ENCODE assay signal across 16 cellular contexts in the genomic region with DNA sequence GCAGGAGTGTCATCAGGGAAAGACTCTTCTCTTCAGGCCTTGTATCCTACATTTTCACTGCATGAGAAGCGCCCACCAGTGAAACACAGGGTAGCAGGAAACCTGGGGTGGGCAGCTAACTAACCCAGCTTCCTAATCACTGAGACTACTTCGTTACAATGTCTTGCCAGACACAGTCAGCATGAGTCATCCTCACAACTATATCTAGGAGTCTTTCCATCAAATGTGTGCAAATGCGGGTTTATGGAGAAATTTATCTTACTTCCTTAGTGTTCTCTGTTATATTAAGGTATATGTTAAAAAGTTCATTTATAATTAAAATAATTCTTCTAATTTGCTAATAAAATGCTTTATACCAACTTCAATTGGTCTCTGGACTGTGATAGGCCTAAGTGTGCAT.
DNase-seq lines count a peak whose midpoint lies in the region; ATAC-seq and TF ChIP-seq lines count a peak whose summit lies in the region.
"Had no signal": no experiment of that assay in that cellular context is flagged by ENCODE, and none has a peak within 500 bp of the region (broad histone marks: within the 10 kb centered on the region; RNA-seq: fewer than 3 reads in every experiment).

No MANE protein-coding gene starts in this region.

- ATAC-seq in activated CD4-positive, alpha-beta T cell treated with anti-CD3 and anti-CD28 coated beads for 36 hours, result no peak
- ATAC-seq in GM21360 (IDR thresholded peaks at IDR 0.05; ENCODE audit: unreplicated experiment) (no peak), left lobe of liver (no peak), GM19328 (IDR thresholded peaks at IDR 0.05; ENCODE audit: unreplicated experiment) (no peak)
- ATAC-seq: esophagus mucosa; naive thymus-derived CD8-positive, alpha-beta T cell had no signal

- CTCF ChIA-PET in AG04450 (lab: Charles Lee), result interaction anchor here (0.6 kb wide), 1 partner anchor 167 kb away, joined by 3 read pairs; no protein-coding TSS in a partner anchor
- CTCF ChIA-PET in activated CD4-positive, alpha-beta T cell treated with anti-CD3 and anti-CD28 coated beads for 36 hours (lab: Charles Lee), result no interaction called here

- H3K27me3 ChIP-seq in AG04450 (ENCODE audit: control insufficient read depth, insufficient read depth, low read length) (no peaks in the 10 kb centered on the region), adipocyte (replicated peaks; ENCODE audit: control insufficient read depth, insufficient read depth, low read length) (no peaks in the 10 kb centered on the region)
- H3K27me3 ChIP-seq: cardiac muscle cell had no signal

- peak overlapping the region; percentile 13; the same call in 1 of the 2 replicates for H3K4me3 Mint-ChIP-seq in HFFc6
- H3K4me3 Mint-ChIP-seq in activated CD4-positive, alpha-beta T cell treated with anti-CD3 and anti-CD28 coated beads for 36 hours, result no peak overlapping the region
- H3K4me3 Mint-ChIP-seq: naive thymus-derived CD8-positive, alpha-beta T cell had no signal

- no peak overlapping the region for H3K27ac ChIP-seq in AG04450 (ENCODE audit: low read depth, low read length)
- H3K27ac ChIP-seq: cardiac muscle cell had no signal

- no peak overlapping the region for H3K9ac ChIP-seq in adipocyte (ENCODE audit: low read length)

- no peaks in the 10 kb centered on the region for H3K9me3 ChIP-seq in AG04450 (ENCODE audit: control insufficient read depth, insufficient read depth, low read length)
- no peaks in the 10 kb centered on the region for H3K9me3 ChIP-seq in adipocyte (ENCODE audit: control insufficient read depth, low read length)

- DNase-seq in AG04450 (ENCODE audit: low read depth, low spot score) (peak; percentile 10), HFFc6 (peak; percentile 58), adipocyte (ENCODE audit: low read depth) (peak; percentile 60), foreskin fibroblast (peak; percentile 62 to 79), left lobe of liver (ENCODE audit: low spot score) (no peak)
- DNase-seq in activated CD4-positive, alpha-beta T cell treated with anti-CD3 and anti-CD28 coated beads for 36 hours, result no peak
- DNase-seq: activated CD8-positive, alpha-beta memory T cell treated with anti-CD3 and anti-CD28 coated beads, Interleukin-2, amount 50 U/mL, for 48 hours; kidney glomerular epithelial cell; naive thymus-derived CD8-positive, alpha-beta T cell; NCI-H1930; OCI-M1; small intestine had no signal

- H3K36me3 Mint-ChIP-seq in HFFc6 (ENCODE audit: low read depth), result peaks cover 15% of the 10 kb centered on the region
- H3K36me3 Mint-ChIP-seq in activated CD4-positive, alpha-beta T cell treated with anti-CD3 and anti-CD28 coated beads for 36 hours (ENCODE audit: low read depth), result peaks cover 24% of the 10 kb centered on the region

- peak overlapping the region; percentile 80 for H3K27ac Mint-ChIP-seq in HFFc6
- no peak overlapping the region for H3K27ac Mint-ChIP-seq in activated CD4-positive, alpha-beta T cell treated with anti-CD3 and anti-CD28 coated beads for 36 hours

- no peaks in the 10 kb centered on the region for H3K9me3 Mint-ChIP-seq in HFFc6
- peaks cover 2% of the 10 kb centered on the region for H3K9me3 Mint-ChIP-seq in activated CD4-positive, alpha-beta T cell treated with anti-CD3 and anti-CD28 coated beads for 36 hours (ENCODE audit: low read depth)

- H3K36me3 ChIP-seq in adipocyte (ENCODE audit: control insufficient read depth, insufficient read depth, low read length, severe bottlenecking), result peaks cover 8% of the 10 kb centered on the region

- peaks cover 3% of the 10 kb centered on the region for H3K27me3 Mint-ChIP-seq in HFFc6 (ENCODE audit: insufficient read depth)
- no peaks in the 10 kb centered on the region for H3K27me3 Mint-ChIP-seq in activated CD4-positive, alpha-beta T cell treated with anti-CD3 and anti-CD28 coated beads for 36 hours
- H3K27me3 Mint-ChIP-seq: naive thymus-derived CD8-positive, alpha-beta T cell had no signal

- H3K4me1 Mint-ChIP-seq in HFFc6 (ENCODE audit: low read depth), result peaks cover 60% of the 10 kb centered on the region
- peaks cover 27% of the 10 kb centered on the region for H3K4me1 Mint-ChIP-seq in activated CD4-positive, alpha-beta T cell treated with anti-CD3 and anti-CD28 coated beads for 36 hours

- H3K4me1 ChIP-seq in adipocyte (ENCODE audit: control insufficient read depth, insufficient read depth, low read length), result peaks cover 18% of the 10 kb centered on the region

- H3K4me3 ChIP-seq in AG04450 (ENCODE audit: low read depth, low read length) (no peak overlapping the region), adipocyte (ENCODE audit: low read length) (no peak overlapping the region), foreskin fibroblast (ENCODE audit: low read depth in 1 of 2, low read length in 2 of 2) (no peak overlapping the region)
- H3K4me3 ChIP-seq: cardiac muscle cell had no signal

- TF ChIP-seq CTCF in AG04450 (IDR thresholded peaks at IDR 0.05; ENCODE audit: low read depth, low read length) (no peak), HFFc6 (IDR thresholded peaks at IDR 0.05) (no peak), foreskin fibroblast (IDR thresholded peaks at IDR 0.05; ENCODE audit: low read depth, low read length) (no peak)

- intact Hi-C loops in activated CD4-positive, alpha-beta T cell treated with anti-CD3 and anti-CD28 coated beads for 36 hours (cut with DNase I, micrococcal nuclease), result no loop called here

- POLR2A ChIA-PET in AG04450 (lab: Yijun Ruan, JAX), result interaction anchor here (0.6 kb wide), 1 partner anchor 25 kb away, joined by 16 read pairs; no protein-coding TSS in a partner anchor
- POLR2A ChIA-PET in activated CD4-positive, alpha-beta T cell treated with anti-CD3 and anti-CD28 coated beads for 36 hours (lab: Charles Lee), result no interaction called here

Comparison
In these comparisons a context has a peak if more than half of its experiments do, and no peak if none do; other contexts are left out.
1. DNase-seq: peak in AG04450 (single experiment), HFFc6 (single experiment), adipocyte (single experiment) and foreskin fibroblast (2 of 2); none in activated CD4-positive, alpha-beta T cell treated with anti-CD3 and anti-CD28 coated beads for 36 hours (single experiment) and left lobe of liver (single experiment).